1 cellular context compared by ENCODE assay signal in genomic region chr1:112322018-112322417, GRCh38.
A peak's percentile ranks its signal among the peaks of the same experiment; 100 is the strongest.
TF ChIP-seq lines count a peak whose summit lies in the region.

No MANE protein-coding gene starts in this region.

TF ChIP-seq in K562, 482 proteins besides CTCF, POLR2A, EP300 and RAD21 (continued from another document and continues in another):
- TF ChIP-seq ZBTB40 (IDR thresholded peaks at IDR 0.05) (peak; percentile 83), ZBTB40 (CRISPR knock-in tag; IDR thresholded peaks at IDR 0.05) (no peak), NEUROD1 (IDR thresholded peaks at IDR 0.05; ENCODE audit: borderline replicate concordance, low read depth, low read length, partially characterized antibody) (no peak), MCM3 (IDR thresholded peaks at IDR 0.05) (no peak), ZBTB8A (IDR thresholded peaks at IDR 0.05; ENCODE audit: partially characterized antibody) (no peak), PRDM10 (IDR thresholded peaks at IDR 0.05; ENCODE audit: partially characterized antibody) (no peak), CEBPG (CRISPR knock-in tag; IDR thresholded peaks at IDR 0.05) (no peak), CEBPG (tag; conservative IDR thresholded peaks at IDR 0.05 in 1 of 2, IDR thresholded peaks at IDR 0.05 in 1 of 2) (peak; percentile 85 to 95), AFF1 (IDR thresholded peaks at IDR 0.05; ENCODE audit: low read depth in 1 of 2, partially characterized antibody in 2 of 2) (peak; percentile 48 to 68), U2AF1 (optimal IDR thresholded peaks at IDR 0.05; ENCODE audit: low read depth, low read length) (no peak), RBM17 (IDR thresholded peaks at IDR 0.05; ENCODE audit: borderline replicate concordance, low read depth, low read length) (no peak), NFRKB (IDR thresholded peaks at IDR 0.05; ENCODE audit: low read depth) (0 out of 2 replicates have a peak, but pooled peaks have one; percentile 36), MYC (IDR thresholded peaks at IDR 0.05; ENCODE audit: low read depth, low read length) (peak; percentile 80), MYC (CRISPR knock-in tag; IDR thresholded peaks at IDR 0.05; ENCODE audit: borderline replicate concordance, low read depth) (no peak), TBL1XR1 (IDR thresholded peaks at IDR 0.05; ENCODE audit: low read length in 2 of 2) (0 out of 4 replicates have a peak, but pooled peaks of 1 of the 2 experiments have one; percentile 44), ZBTB49 (CRISPR knock-in tag; IDR thresholded peaks at IDR 0.05; ENCODE audit: borderline replicate concordance) (no peak), ATF7 (IDR thresholded peaks at IDR 0.05) (peak; percentile 83), ZNF644 (tag; IDR thresholded peaks at IDR 0.05; ENCODE audit: low read depth) (no peak), ZSCAN32 (CRISPR knock-in tag; IDR thresholded peaks at IDR 0.05) (no peak), ZNF449 (CRISPR knock-in tag; IDR thresholded peaks at IDR 0.05) (peak; percentile 66; the same call in 1 of the 2 replicates), NFIC (IDR thresholded peaks at IDR 0.05) (no peak), DACH1 (IDR thresholded peaks at IDR 0.05; ENCODE audit: partially characterized antibody) (no peak), ARNT (IDR thresholded peaks at IDR 0.05) (peak in 1 of 2 experiments; percentile 48; a peak in 1 of 4 replicates), HOXB6 (CRISPR knock-in tag; IDR thresholded peaks at IDR 0.05; ENCODE audit: borderline replicate concordance) (no peak), POLR2H (tag; IDR thresholded peaks at IDR 0.05; ENCODE audit: low read depth) (peak; percentile 93), CXXC5 (CRISPR knock-in tag; IDR thresholded peaks at IDR 0.05) (peak; percentile 71), BDP1 (IDR thresholded peaks at IDR 0.05; ENCODE audit: insufficient read depth, insufficient read length) (no peak), RBM22 (IDR thresholded peaks at IDR 0.05; ENCODE audit: low read depth, low read length, poor library complexity, severe bottlenecking) (no peak), STAT6 (CRISPR knock-in tag; IDR thresholded peaks at IDR 0.05) (no peak), ZNF282 (CRISPR knock-in tag; IDR thresholded peaks at IDR 0.05) (no peak), HDAC3 (IDR thresholded peaks at IDR 0.05; ENCODE audit: borderline replicate concordance, partially characterized antibody) (peak; percentile 59), RHOXF2B (CRISPR knock-in tag; conservative IDR thresholded peaks at IDR 0.05) (no peak; the same call in 1 of the 2 replicates), RB1 (IDR thresholded peaks at IDR 0.05; ENCODE audit: low read depth) (no peak), ZNF584 (CRISPR knock-in tag; IDR thresholded peaks at IDR 0.05; ENCODE audit: low read depth) (peak; percentile 63; the same call in 1 of the 2 replicates), PPARD (CRISPR knock-in tag; IDR thresholded peaks at IDR 0.05) (no peak), MTA1 (IDR thresholded peaks at IDR 0.05; ENCODE audit: borderline replicate concordance) (peak; percentile 38; the same call in 1 of the 2 replicates), CBX8 (IDR thresholded peaks at IDR 0.05; ENCODE audit: borderline replicate concordance, extremely low read depth, low read depth, low read length, poor library complexity, severe bottlenecking) (no peak)
